19 cellular contexts compared by ENCODE assay signal in genomic region chr10:48697091-48697490, GRCh38.
"Had no signal": no experiment of that assay in that cellular context is flagged by ENCODE, and none has a peak within 500 bp of the region (broad histone marks: within the 10 kb centered on the region; RNA-seq: fewer than 3 reads in every experiment).

No MANE protein-coding gene starts in this region.

- ATAC-seq: gastrocnemius medialis, left lobe of liver, sciatic nerve had no signal

- H3K4me1 ChIP-seq: gastrocnemius medialis, stomach had no signal

- H3K27ac Mint-ChIP-seq: nephron had no signal

- H3K36me3 ChIP-seq: gastrocnemius medialis, heart right ventricle, stomach had no signal

- H3K27ac ChIP-seq: gastrocnemius medialis, heart right ventricle, stomach had no signal

- H3K4me3 ChIP-seq: gastrocnemius medialis, heart right ventricle, spleen, stomach had no signal

- H3K4me3 Mint-ChIP-seq: nephron had no signal

- H3K9me3 Mint-ChIP-seq: nephron had no signal

- H3K4me1 Mint-ChIP-seq: nephron had no signal

- H3K27me3 ChIP-seq: gastrocnemius medialis, heart right ventricle, spleen, stomach had no signal

- H3K9me3 ChIP-seq: gastrocnemius medialis, heart right ventricle, spleen, stomach had no signal

- DNase-seq: central memory CD4-positive, alpha-beta T cell; erythroblast; gastrocnemius medialis; heart right ventricle; hypothalamus; mammary epithelial cell; midbrain; posterior cingulate gyrus; spleen; stimulated activated CD4-positive, alpha-beta T cell treated with anti-CD3 and anti-CD28 coated beads, Interleukin-15, amount 100 ng/mL, for 24 hours; stimulated activated CD4-positive, alpha-beta T cell treated with anti-CD3 and anti-CD28 coated beads, Interleukin-1b, Interleukin-23, amount 100 ng/mL, for 48 hours; stimulated activated CD4-positive, alpha-beta T cell treated with anti-CD3 and anti-CD28 coated beads, Interleukin-4, amount 100 ng/mL, for 24 hours; stimulated activated naive CD4-positive, alpha-beta T cell; stomach; substantia nigra; trophoblast cell had no signal
